In genomic region chr2:26757873-26758789, GRCh38 we compare ENCODE assay signal across 8 cellular contexts. TPM values are rescaled to one million over a fixed set of nuclear protein-coding genes. Genes with fewer than 3 reads are reported as not detected.
DNase-seq lines count a peak whose midpoint lies in the region; ATAC-seq and TF ChIP-seq lines count a peak whose summit lies in the region.

No MANE protein-coding gene starts in this region.

- TF ChIP-seq CTCF in AG09319 (IDR thresholded peaks at IDR 0.05; ENCODE audit: low read depth, low read length) (no peak), RWPE2 (IDR thresholded peaks at IDR 0.05; ENCODE audit: poor library complexity, severe bottlenecking) (no peak), psoas muscle (IDR thresholded peaks at IDR 0.05) (no peak)

- H3K4me1 ChIP-seq in RWPE2 (ENCODE audit: insufficient read depth, poor library complexity, severe bottlenecking): peaks cover 23% of the 10 kb centered on the region
- peaks cover 16% of the 10 kb centered on the region for H3K4me1 ChIP-seq in psoas muscle

- no peaks in the 10 kb centered on the region for H3K36me3 ChIP-seq in RWPE2 (ENCODE audit: low read depth)
- H3K36me3 ChIP-seq in psoas muscle (ENCODE audit: insufficient read depth in 1 of 2, low read depth in 1 of 2): no peaks in the 10 kb centered on the region

- H3K27me3 ChIP-seq in RWPE2 (ENCODE audit: insufficient read depth, poor library complexity, severe bottlenecking): no peaks in the 10 kb centered on the region
- no peaks in the 10 kb centered on the region for H3K27me3 ChIP-seq in psoas muscle (ENCODE audit: insufficient read depth in 3 of 3, low read length in 2 of 3)

- no peak overlapping the region for H3K4me3 ChIP-seq in RWPE2 (ENCODE audit: severe bottlenecking)
- H3K4me3 ChIP-seq in psoas muscle: no peak overlapping the region

- no peaks in the 10 kb centered on the region for H3K9me3 ChIP-seq in RWPE2 (ENCODE audit: severe bottlenecking)
- H3K9me3 ChIP-seq in psoas muscle: no peaks in the 10 kb centered on the region

- H3K27ac ChIP-seq in RWPE2 (ENCODE audit: poor library complexity, severe bottlenecking) (peak overlapping the region; percentile 99), psoas muscle (peak overlapping the region; percentile 65), caudate nucleus (ENCODE audit: low read depth, low read length) (no peak overlapping the region)

- DNase-seq in AG09319 (ENCODE audit: extremely low read depth, low read depth) (peak; percentile 97), RWPE2 (ENCODE audit: low spot score) (peak; percentile 81), fibroblast of gingiva (ENCODE audit: low read depth) (peak; percentile 98), psoas muscle (peak in 1 of 2 donors; percentile 50), caudate nucleus (lab: John Stamatoyannopoulos, UW) (no peak), AML-193 (lab: John Stamatoyannopoulos, UW) (no peak), GDM1 (lab: John Stamatoyannopoulos, UW) (no peak)

- 35 to 47% (median 37%) methylated on average over 6 of the region's 6 CpGs for WGBS in psoas muscle, 3 donors

- ATAC-seq in GM21423 (IDR thresholded peaks at IDR 0.05; ENCODE audit: unreplicated experiment): peak; percentile 42
- ATAC-seq in RWPE2 (ENCODE audit: low read depth): peak; percentile 91
- ATAC-seq in psoas muscle: peak; percentile 81 to 90 (median 85)

- intact Hi-C loops in psoas muscle (cut with DNase I): no loop called here

RNA-seq across cellular contexts. Expression of gene SLC35F6, which starts 6.0 kb away (rescaled TPM):
- total RNA-seq in psoas muscle: 10 to 100 TPM; 15.0 to 32.5 (median 24.4) TPM
- polyA plus RNA-seq in psoas muscle: 10 to 100 TPM; 14.8 to 40.2 (median 25.1) TPM

RNA-seq across cellular contexts. Expression of gene CENPA, which starts 27.7 kb away (rescaled TPM):
- total RNA-seq in psoas muscle: not detected
- under 1 TPM in 2 of 3 donors, not detected in 1; 0.12 to 0.23 TPM for polyA plus RNA-seq in psoas muscle

Comparison
In these comparisons a context has a peak if more than half of its experiments do, and no peak if none do; other contexts are left out.
1. DNase-seq: peak in AG09319 (single experiment), RWPE2 (single experiment) and fibroblast of gingiva (single experiment); none in caudate nucleus (0 of 61), AML-193 (0 of 2) and GDM1 (single experiment).
2. Peak in every context shown above with its lines, with median percentiles within 50 percentile points of each other: ATAC-seq.